ENCODE assay signal across 8 cellular contexts in genomic region chr1:22709891-22710687, GRCh38. TPM values are rescaled to one million over a fixed set of nuclear protein-coding genes. Genes with fewer than 3 reads are reported as not detected.
DNase-seq lines count a peak whose midpoint lies in the region; ATAC-seq, FAIRE-seq and TF ChIP-seq lines count a peak whose summit lies in the region.

No MANE protein-coding gene starts in this region.

- intact Hi-C loops in CD4-positive, alpha-beta T cell (cut with DNase I, micrococcal nuclease) = loop anchor here in 1 of 2 experiments (10.0 kb wide), 1 partner anchor 475 kb away; no protein-coding TSS in a partner anchor

- ATAC-seq in CD4-positive, alpha-beta T cell (ENCODE audit: poor library complexity) = peak; percentile 41
- no peak for ATAC-seq in stimulated activated effector memory CD8-positive, alpha-beta T cell treated with anti-CD3 and anti-CD28 coated beads, Interleukin-12 subunit alpha, Interleukin-12 subunit beta, amount 100 ng/mL, for 72 hours
- ATAC-seq in GM21360 (IDR thresholded peaks at IDR 0.05; ENCODE audit: unreplicated experiment) (no peak), GM19351 (IDR thresholded peaks at IDR 0.05; ENCODE audit: unreplicated experiment) (no peak)

- FAIRE-seq in HTR-8/SVneo (lab: Jason Lieb, UNC) = no peak

- H3K9me3 Mint-ChIP-seq in CD4-positive, alpha-beta T cell = no peaks in the 10 kb centered on the region
- H3K9me3 Mint-ChIP-seq in chondrocyte (ENCODE audit: low read depth) = no peaks in the 10 kb centered on the region
- H3K9me3 Mint-ChIP-seq in stimulated activated effector memory CD8-positive, alpha-beta T cell treated with anti-CD3 and anti-CD28 coated beads, Interleukin-12 subunit alpha, Interleukin-12 subunit beta, amount 100 ng/mL, for 72 hours = no peaks in the 10 kb centered on the region

- POLR2A ChIA-PET in CD4-positive, alpha-beta T cell (lab: Charles Lee) = no interaction called here

- no peaks in the 10 kb centered on the region for H3K36me3 ChIP-seq in SK-N-MC (ENCODE audit: insufficient read depth, low read length)

- no peak overlapping the region for H3K27ac Mint-ChIP-seq in CD4-positive, alpha-beta T cell
- peak overlapping the region; percentile 38 for H3K27ac Mint-ChIP-seq in chondrocyte (ENCODE audit: unreplicated experiment)
- no peak overlapping the region for H3K27ac Mint-ChIP-seq in stimulated activated effector memory CD8-positive, alpha-beta T cell treated with anti-CD3 and anti-CD28 coated beads, Interleukin-12 subunit alpha, Interleukin-12 subunit beta, amount 100 ng/mL, for 72 hours

- H3K9me3 ChIP-seq in CD4-positive, alpha-beta T cell (ENCODE audit: control insufficient read depth, low read length) = no peaks in the 10 kb centered on the region
- H3K9me3 ChIP-seq in SK-N-MC (ENCODE audit: low read depth, low read length) = no peaks in the 10 kb centered on the region

- no peak for TF ChIP-seq CTCF in CD4-positive, alpha-beta T cell (IDR thresholded peaks at IDR 0.05)
- TF ChIP-seq CTCF in chondrocyte (IDR thresholded peaks at IDR 0.05) = no peak

- CTCF ChIA-PET in CD4-positive, alpha-beta T cell (lab: Charles Lee) = no interaction called here

- no peak overlapping the region for H3K9ac ChIP-seq in SK-N-MC (ENCODE audit: insufficient read length)

- peak in 3 of 10 experiments; percentile 7 to 32 (median 19) for DNase-seq in CD4-positive, alpha-beta T cell
- DNase-seq in HTR-8/SVneo (ENCODE audit: insufficient read length, low spot score) (peak; percentile 65), SK-N-MC (ENCODE audit: low read depth, low spot score) (peak; percentile 20), chondrocyte (ENCODE audit: low spot score) (no peak), left kidney (ENCODE audit: low read depth, low spot score) (peak; percentile 82)
- no peak for DNase-seq in stimulated activated effector memory CD8-positive, alpha-beta T cell treated with anti-CD3 and anti-CD28 coated beads, Interleukin-12 subunit alpha, Interleukin-12 subunit beta, amount 100 ng/mL, for 72 hours (ENCODE audit: low spot score in 2 of 2)

- no peaks in the 10 kb centered on the region for H3K36me3 Mint-ChIP-seq in CD4-positive, alpha-beta T cell (ENCODE audit: low read depth)
- H3K36me3 Mint-ChIP-seq in chondrocyte (ENCODE audit: low read depth) = peaks cover 3% of the 10 kb centered on the region
- no peaks in the 10 kb centered on the region for H3K36me3 Mint-ChIP-seq in stimulated activated effector memory CD8-positive, alpha-beta T cell treated with anti-CD3 and anti-CD28 coated beads, Interleukin-12 subunit alpha, Interleukin-12 subunit beta, amount 100 ng/mL, for 72 hours

- no peak overlapping the region for H3K27ac ChIP-seq in CD4-positive, alpha-beta T cell (ENCODE audit: low read depth, low read length)
- H3K27ac ChIP-seq in SK-N-MC = no peak overlapping the region

- peaks cover 53% of the 10 kb centered on the region for H3K27me3 ChIP-seq in CD4-positive, alpha-beta T cell (ENCODE audit: control insufficient read depth, insufficient read depth, low read length)

- peaks cover 75% of the 10 kb centered on the region for H3K27me3 Mint-ChIP-seq in CD4-positive, alpha-beta T cell
- no peaks in the 10 kb centered on the region for H3K27me3 Mint-ChIP-seq in chondrocyte (ENCODE audit: low read depth)

- peak overlapping the region; percentile 58 for H3K4me3 Mint-ChIP-seq in CD4-positive, alpha-beta T cell
- peak overlapping the region; percentile 70 for H3K4me3 Mint-ChIP-seq in chondrocyte (ENCODE audit: unreplicated experiment)
- peak overlapping the region; percentile 53 for H3K4me3 Mint-ChIP-seq in stimulated activated effector memory CD8-positive, alpha-beta T cell treated with anti-CD3 and anti-CD28 coated beads, Interleukin-12 subunit alpha, Interleukin-12 subunit beta, amount 100 ng/mL, for 72 hours

- H3K4me3 ChIP-seq in SK-N-MC = peak overlapping the region; percentile 72

- no peaks in the 10 kb centered on the region for H3K4me1 Mint-ChIP-seq in CD4-positive, alpha-beta T cell (ENCODE audit: low read depth)
- peaks cover 31% of the 10 kb centered on the region for H3K4me1 Mint-ChIP-seq in chondrocyte (ENCODE audit: low read depth)
- H3K4me1 Mint-ChIP-seq in stimulated activated effector memory CD8-positive, alpha-beta T cell treated with anti-CD3 and anti-CD28 coated beads, Interleukin-12 subunit alpha, Interleukin-12 subunit beta, amount 100 ng/mL, for 72 hours = peaks cover 16% of the 10 kb centered on the region

RNA-seq across cellular contexts. Expression of gene EPHB2, which starts 0.6 kb away (rescaled TPM):
- under 1 TPM in 1 of 2 experiments, not detected in 1; 0.08 TPM for total RNA-seq in CD4-positive, alpha-beta T cell
- total RNA-seq in chondrocyte = 44.6 to 57.5 TPM (median 48.0 TPM) in 3 replicates

RNA-seq across cellular contexts. Expression of gene C1QB, which starts 57.1 kb away (rescaled TPM):
- total RNA-seq in CD4-positive, alpha-beta T cell = not detected
- not detected in 3 replicates for total RNA-seq in chondrocyte

Comparison
In these comparisons a context has a peak if more than half of its experiments do, and no peak if none do; other contexts are left out.
1. DNase-seq: peak in HTR-8/SVneo (single experiment), SK-N-MC (single experiment) and left kidney (single experiment); none in chondrocyte (single experiment) and stimulated activated effector memory CD8-positive, alpha-beta T cell treated with anti-CD3 and anti-CD28 coated beads, Interleukin-12 subunit alpha, Interleukin-12 subunit beta, amount 100 ng/mL, for 72 hours (0 of 2).
2. RNA of gene EPHB2, which starts 0.6 kb away (total RNA-seq): 44.6 to 57.5 TPM in chondrocyte; 0.08 TPM in CD4-positive, alpha-beta T cell; every median in the first group is over 10 times any median in the second.
3. Peak in every context shown above with its lines, with median percentiles within 50 percentile points of each other: H3K4me3 Mint-ChIP-seq.